1 cellular context compared by ENCODE assay signal in genomic region chr12:122823429-122823828, GRCh38.
TF ChIP-seq lines count a peak whose summit lies in the region.

No MANE protein-coding gene starts in this region.

TF ChIP-seq in HepG2, 621 proteins besides CTCF, POLR2A, EP300 and RAD21 (continued from another document):
- TF ChIP-seq MNT (IDR thresholded peaks at IDR 0.05) (peak; percentile 49), RAD51 (IDR thresholded peaks at IDR 0.05; ENCODE audit: borderline replicate concordance) (no peak)
